In the genomic region with DNA sequence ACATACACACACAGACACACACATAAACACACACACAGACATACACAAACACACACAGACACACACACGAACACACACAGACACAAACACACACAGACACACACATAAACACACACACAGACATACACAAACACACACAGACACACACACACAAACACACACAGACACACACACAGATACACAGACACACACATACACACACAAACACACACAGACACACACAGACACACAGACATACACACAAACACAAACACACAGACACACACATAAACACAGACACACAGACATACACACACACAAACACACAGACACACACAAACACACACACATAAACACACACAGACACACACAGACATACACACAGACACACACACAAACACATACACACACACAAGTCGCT, we compare ENCODE assay signal across 7 cellular contexts. TPM values are rescaled to one million over a fixed set of nuclear protein-coding genes. Genes with fewer than 3 reads are reported as not detected.
"Had no signal": no experiment of that assay in that cellular context is flagged by ENCODE, and none has a peak within 500 bp of the region (broad histone marks: within the 10 kb centered on the region; RNA-seq: fewer than 3 reads in every experiment).

No MANE protein-coding gene starts in this region.

RNA-seq across cellular contexts. Expression of a gene that starts 31.5 kb away (rescaled TPM):
- total RNA-seq: LHCN-M2, MCF 10A, OCI-LY7, PC-9, Right ventricle myocardium inferior, RPMI7951, SJCRH30 had no signal
